In the genomic region with DNA sequence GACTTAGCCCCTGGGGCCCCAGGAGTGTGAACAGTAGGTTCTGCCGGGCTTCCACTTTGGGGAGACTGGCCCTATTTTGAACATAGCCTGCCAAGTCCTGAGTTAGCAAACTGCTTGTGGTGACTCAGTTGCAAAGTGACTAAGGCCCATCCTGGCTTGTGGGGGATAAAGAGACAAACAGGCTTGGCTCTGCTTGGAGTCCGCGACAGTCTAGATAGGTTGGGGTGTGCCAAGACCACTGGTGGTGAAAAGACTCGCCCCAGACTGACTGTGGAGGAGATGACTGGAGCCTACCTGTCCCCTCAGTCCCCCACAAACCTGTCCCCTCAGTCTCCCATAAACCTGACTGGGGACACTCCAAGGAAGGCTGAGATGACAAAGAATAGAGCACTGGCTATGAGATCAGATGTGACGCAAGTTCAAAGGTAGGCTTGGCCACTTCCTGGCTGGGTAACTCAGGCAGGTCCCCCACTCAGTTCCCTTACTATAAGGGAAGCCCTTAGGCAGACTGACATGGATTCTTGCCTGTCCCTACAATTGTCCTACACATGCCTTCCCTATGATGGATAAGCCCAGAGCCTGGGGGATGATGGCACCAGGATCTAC, we compare ENCODE assay signal across 11 cellular contexts. TPM values are rescaled to one million over a fixed set of nuclear protein-coding genes. Genes with fewer than 3 reads are reported as not detected.
DNase-seq lines count a peak whose midpoint lies in the region; ATAC-seq, FAIRE-seq and TF ChIP-seq lines count a peak whose summit lies in the region.
"Had no signal": no experiment of that assay in that cellular context is flagged by ENCODE, and none has a peak within 500 bp of the region (broad histone marks: within the 10 kb centered on the region; RNA-seq: fewer than 3 reads in every experiment).

No MANE protein-coding gene starts in this region.

- WGBS in mesenchymal stem cell, result 90% methylated on average over 5 of the region's 5 CpGs

- no peak for ATAC-seq in GM21367 (IDR thresholded peaks at IDR 0.05; ENCODE audit: unreplicated experiment)

- H3K27me3 ChIP-seq in astrocyte (ENCODE audit: insufficient read depth, low read length) (no peaks in the 10 kb centered on the region), mesenchymal stem cell (ENCODE audit: control insufficient read depth in 1 of 2, insufficient read depth in 1 of 2, low read length in 2 of 2) (peaks cover 0 to 22% of the 10 kb centered on the region in 2 experiments)

- H3K23ac ChIP-seq in mesenchymal stem cell (ENCODE audit: low read length in 2 of 2), result no peak overlapping the region

- H2AFZ ChIP-seq in astrocyte (ENCODE audit: low read depth, low read length), result peak overlapping the region; percentile 69
- H2AFZ ChIP-seq in mesenchymal stem cell (ENCODE audit: low read depth, low read length), result no peak overlapping the region

- H3K4ac ChIP-seq in mesenchymal stem cell (ENCODE audit: low read depth in 1 of 2, low read length in 2 of 2), result no peak overlapping the region

- peak; percentile 8 for DNase-seq in Calu3
- peak; percentile 73 for DNase-seq in HT1080 (ENCODE audit: low read depth)
- peak; percentile 42 for DNase-seq in astrocyte (ENCODE audit: low read depth)
- DNase-seq in mesenchymal stem cell, result no peak
- no peak for DNase-seq in NCI-H510A (lab: John Stamatoyannopoulos, UW)
- no peak for DNase-seq in inferior parietal cortex (ENCODE audit: extremely low spot score)
- no peak for DNase-seq in NCI-H526 treated with DMSO at 0.1 percent for 48 hours (lab: John Stamatoyannopoulos, UW)
- DNase-seq: GDM1, NCI-H1105 treated with DMSO at 0.1 percent for 48 hours, Right ventricle myocardium superior had no signal

- no peaks in the 10 kb centered on the region for H3K79me2 ChIP-seq in astrocyte (ENCODE audit: insufficient read depth, low read length)

- H3K4me3 ChIP-seq in astrocyte (ENCODE audit: insufficient read depth, low read depth, low read length), result no peak overlapping the region
- H3K4me3 ChIP-seq in mesenchymal stem cell (ENCODE audit: insufficient read depth in 1 of 2, low read depth in 1 of 2, low read length in 2 of 2), result no peak overlapping the region

- intact Hi-C loops in Calu3 (cut with micrococcal nuclease; ENCODE audit: unreplicated experiment), result no loop called here

- no peaks in the 10 kb centered on the region for H3K36me3 Mint-ChIP-seq in Calu3 (ENCODE audit: insufficient read depth, unreplicated experiment)
- H3K36me3 Mint-ChIP-seq in astrocyte (ENCODE audit: low read depth, unreplicated experiment), result peaks cover 2% of the 10 kb centered on the region

- H3K4me2 ChIP-seq in astrocyte (ENCODE audit: low read length), result peak overlapping the region; percentile 65
- H3K4me2 ChIP-seq in mesenchymal stem cell (ENCODE audit: low read length, poor library complexity, severe bottlenecking), result no peak overlapping the region

- H3K36me3 ChIP-seq in astrocyte (ENCODE audit: insufficient read depth, low read length) (no peaks in the 10 kb centered on the region), mesenchymal stem cell (ENCODE audit: control insufficient read depth in 1 of 2, insufficient read depth in 2 of 2, low read depth in 1 of 2, low read length in 2 of 2) (no peaks in the 10 kb centered on the region)

- H3K4me1 ChIP-seq in astrocyte (ENCODE audit: insufficient read depth, low read length) (peaks cover 11% of the 10 kb centered on the region), mesenchymal stem cell (ENCODE audit: control insufficient read depth, insufficient read depth, low read depth, low read length) (no peaks in the 10 kb centered on the region)

- no peak for FAIRE-seq in astrocyte (lab: Jason Lieb, UNC)

- no peak overlapping the region for H3K14ac ChIP-seq in mesenchymal stem cell (ENCODE audit: low read length in 2 of 2)

- H3K27me3 Mint-ChIP-seq in Calu3 (ENCODE audit: unreplicated experiment) (peaks cover 17% of the 10 kb centered on the region), astrocyte (ENCODE audit: low read depth, unreplicated experiment) (peaks cover 24% of the 10 kb centered on the region)

- no peaks in the 10 kb centered on the region for H3K79me1 ChIP-seq in mesenchymal stem cell (replicated peaks; ENCODE audit: low read length, poor library complexity, severe bottlenecking)

- H2AK5ac ChIP-seq in mesenchymal stem cell (ENCODE audit: low read length, severe bottlenecking), result no peak overlapping the region

- H3K4me1 Mint-ChIP-seq in Calu3 (ENCODE audit: low read depth, unreplicated experiment) (no peaks in the 10 kb centered on the region), astrocyte (ENCODE audit: low read depth, unreplicated experiment) (peaks cover 4% of the 10 kb centered on the region)

- H3K4me3 Mint-ChIP-seq in Calu3 (ENCODE audit: low read depth, unreplicated experiment) (no peak overlapping the region), astrocyte (ENCODE audit: unreplicated experiment) (no peak overlapping the region)

- H2BK5ac ChIP-seq in mesenchymal stem cell (ENCODE audit: low read depth, low read length, poor library complexity, severe bottlenecking), result no peak overlapping the region

- CTCF ChIA-PET in Calu3 (lab: Charles Lee), result no interaction called here

- H3K18ac ChIP-seq in mesenchymal stem cell (ENCODE audit: low read depth in 1 of 2, low read length in 2 of 2), result no peak overlapping the region

- H3K9ac ChIP-seq in astrocyte (ENCODE audit: low read length) (no peak overlapping the region), mesenchymal stem cell (ENCODE audit: low read length) (peak overlapping the region; percentile 23)

- H3K9me3 ChIP-seq in astrocyte (ENCODE audit: insufficient read depth, low read depth, low read length) (no peaks in the 10 kb centered on the region), mesenchymal stem cell (ENCODE audit: control insufficient read depth, low read length) (no peaks in the 10 kb centered on the region)

- TF ChIP-seq CTCF in Calu3 (IDR thresholded peaks at IDR 0.05; ENCODE audit: unreplicated experiment), result no peak
- TF ChIP-seq CTCF in astrocyte (IDR thresholded peaks at IDR 0.05; ENCODE audit: insufficient read depth, low read depth, low read length), result no peak

- H3K27ac Mint-ChIP-seq in Calu3 (ENCODE audit: unreplicated experiment), result no peak overlapping the region
- no peak overlapping the region for H3K27ac Mint-ChIP-seq in astrocyte (ENCODE audit: unreplicated experiment)

- no peak overlapping the region for H2BK12ac ChIP-seq in mesenchymal stem cell (ENCODE audit: low read length in 2 of 2)

- no peak overlapping the region for H2BK120ac ChIP-seq in mesenchymal stem cell (ENCODE audit: low read depth, low read length)

- H3K9me3 Mint-ChIP-seq in Calu3 (ENCODE audit: low read depth, unreplicated experiment) (peaks cover 3% of the 10 kb centered on the region), astrocyte (ENCODE audit: unreplicated experiment) (no peaks in the 10 kb centered on the region)

- H3K27ac ChIP-seq in astrocyte (ENCODE audit: low read depth, low read length), result no peak overlapping the region
- H3K27ac ChIP-seq in mesenchymal stem cell (ENCODE audit: low read length, poor library complexity, severe bottlenecking), result no peak overlapping the region

- no peak overlapping the region for H2BK15ac ChIP-seq in mesenchymal stem cell (ENCODE audit: low read depth, poor library complexity, severe bottlenecking)

- BruUV-seq in Calu3 (replicated peaks; lab: Mats Ljungman, UMichigan), result no TSS peak

- H4K91ac ChIP-seq in mesenchymal stem cell (ENCODE audit: low read length), result no peak overlapping the region

- peak overlapping the region; percentile 31 for H4K8ac ChIP-seq in mesenchymal stem cell (ENCODE audit: low read length)

- H4K20me1 ChIP-seq in astrocyte (ENCODE audit: insufficient read depth, low read length), result no peaks in the 10 kb centered on the region

RNA-seq across cellular contexts. Expression of gene DNASE1L3, which starts 4.3 kb away (rescaled TPM):
- not detected in 2 replicates for total RNA-seq in Calu3 (2022)
- total RNA-seq in HT1080 (2014; rRNA removed; shearing (Covaris generic)), result not detected in 2 replicates
- polyA plus RNA-seq in HT1080 (2015; cell fraction: cytosol; rRNA removed), result not detected in 2 replicates
- not detected in 2 replicates for polyA plus RNA-seq in HT1080 (2015; cell fraction: nucleus; rRNA removed)
- total RNA-seq in astrocyte, result not detected in 2 replicates
- not detected for polyA plus RNA-seq in mesenchymal stem cell (2013, experiment 1 of 2)
- not detected for polyA plus RNA-seq in mesenchymal stem cell (2013, experiment 2 of 2)

RNA-seq across cellular contexts. Expression of gene ABHD6, which starts 31.1 kb away (rescaled TPM):
- total RNA-seq in Calu3 (2022) (4.9 and 5.7 TPM in 2 replicates), astrocyte (3.8 and 3.9 TPM in 2 replicates)
- total RNA-seq in HT1080 (2014; rRNA removed; shearing (Covaris generic)), result 11.4 and 13.9 TPM in 2 replicates
- polyA plus RNA-seq in HT1080 (2015; cell fraction: cytosol; rRNA removed), result 6.6 and 7.3 TPM in 2 replicates
- 4.2 and 4.4 TPM in 2 replicates for polyA plus RNA-seq in HT1080 (2015; cell fraction: nucleus; rRNA removed)
- 6.8 TPM for polyA plus RNA-seq in mesenchymal stem cell (2013, experiment 1 of 2)
- polyA plus RNA-seq in mesenchymal stem cell (2013, experiment 2 of 2), result 6.5 TPM

Comparison
In these comparisons a context has a peak if more than half of its experiments do, and no peak if none do; other contexts are left out.
1. DNase-seq: peak in Calu3 (single experiment), HT1080 (single experiment) and astrocyte (single experiment); none in mesenchymal stem cell (single experiment), NCI-H510A (single experiment), inferior parietal cortex (single experiment) and NCI-H526 treated with DMSO at 0.1 percent for 48 hours (single experiment).